In genomic region chr2:66301073-66301766, GRCh38 we compare ENCODE assay signal across 12 cellular contexts.
DNase-seq lines count a peak whose midpoint lies in the region; ATAC-seq, FAIRE-seq and TF ChIP-seq lines count a peak whose summit lies in the region.
"Had no signal": no experiment of that assay in that cellular context is flagged by ENCODE, and none has a peak within 500 bp of the region (broad histone marks: within the 10 kb centered on the region; RNA-seq: fewer than 3 reads in every experiment).

No MANE protein-coding gene starts in this region.

- H3K4me3 ChIP-seq in bronchial epithelial cell (ENCODE audit: low read depth, low read length): no peak overlapping the region
- peak overlapping the region; percentile 4 to 8 for H3K4me3 ChIP-seq in muscle layer of duodenum (ENCODE audit: low read depth in 1 of 2, low read length in 2 of 2)

- peaks cover 2% of the 10 kb centered on the region for H3K27me3 ChIP-seq in bronchial epithelial cell (ENCODE audit: control insufficient read depth, insufficient read depth, low read length)
- no peaks in the 10 kb centered on the region for H3K27me3 ChIP-seq in muscle layer of duodenum (ENCODE audit: low read depth, low read length)

- H3K27ac ChIP-seq in muscle layer of duodenum (ENCODE audit: low read length): peak overlapping the region; percentile 16

- no peak for FAIRE-seq in bronchial epithelial cell (lab: Jason Lieb, UNC)
- FAIRE-seq in urothelium cell line (lab: Jason Lieb, UNC): peak; percentile 40

- no peaks in the 10 kb centered on the region for H3K9me3 ChIP-seq in muscle layer of duodenum (ENCODE audit: control insufficient read depth in 1 of 2, low read length in 2 of 2)

- in situ Hi-C loops in G401 (cut with HindIII; ENCODE audit: low sequenced_read_pairs): no loop called here

- DNase-seq in NCI-H1417 (lab: John Stamatoyannopoulos, UW): peak in 2 of 3 experiments; percentile 67 to 78
- DNase-seq in NCI-H1417 treated with DMSO at 0.1 percent for 48 hours (lab: John Stamatoyannopoulos, UW): no peak
- DNase-seq in bronchial epithelial cell (ENCODE audit: low read depth): peak; percentile 59
- DNase-seq in urothelium cell line (ENCODE audit: low spot score): peak; percentile 82
- DNase-seq in G401 (ENCODE audit: low spot score): no peak
- no peak for DNase-seq in activated CD4-positive, alpha-beta T cell treated with anti-CD3 and anti-CD28 coated beads for 4 hours
- DNase-seq in left lobe of liver (ENCODE audit: low spot score): no peak
- DNase-seq: DND-41; NCI-H82; stimulated activated CD4-positive, alpha-beta T cell treated with anti-CD3 and anti-CD28 coated beads, Interleukin-2, amount 100 ng/mL, for 48 hours had no signal

- H3K36me3 ChIP-seq in bronchial epithelial cell (ENCODE audit: control insufficient read depth, insufficient read depth, low read length): no peaks in the 10 kb centered on the region
- H3K36me3 ChIP-seq in muscle layer of duodenum (ENCODE audit: control insufficient read depth in 1 of 2, insufficient read depth in 2 of 2, low read length in 2 of 2): no peaks in the 10 kb centered on the region

- no peak for ATAC-seq in left lobe of liver
- ATAC-seq: activated CD4-positive, CD25-positive, alpha-beta regulatory T cell treated with anti-CD3 and anti-CD28 coated beads, Interleukin-2, amount 50 U/mL, for 24 hours had no signal

- H3K4me1 ChIP-seq in muscle layer of duodenum (ENCODE audit: control insufficient read depth in 1 of 2, insufficient read depth in 2 of 2, low read length in 2 of 2): peaks cover 0 to 6% of the 10 kb centered on the region in 2 donors

- no peak for TF ChIP-seq CTCF in bronchial epithelial cell (IDR thresholded peaks at IDR 0.05; ENCODE audit: insufficient read depth, low read length, severe bottlenecking)

Comparison
In these comparisons a context has a peak if more than half of its experiments do, and no peak if none do; other contexts are left out.
1. DNase-seq: peak in NCI-H1417 (2 of 3), bronchial epithelial cell (single experiment) and urothelium cell line (single experiment); none in NCI-H1417 treated with DMSO at 0.1 percent for 48 hours (single experiment), G401 (single experiment), activated CD4-positive, alpha-beta T cell treated with anti-CD3 and anti-CD28 coated beads for 4 hours (0 of 2) and left lobe of liver (single experiment).